9 cellular contexts compared by ENCODE assay signal in genomic region chr9:33202552-33203300, GRCh38. TPM values are rescaled to one million over a fixed set of nuclear protein-coding genes. Genes with fewer than 3 reads are reported as not detected.
DNase-seq lines count a peak whose midpoint lies in the region; ATAC-seq and TF ChIP-seq lines count a peak whose summit lies in the region.
"Had no signal": no experiment of that assay in that cellular context is flagged by ENCODE, and none has a peak within 500 bp of the region (broad histone marks: within the 10 kb centered on the region; RNA-seq: fewer than 3 reads in every experiment).

No MANE protein-coding gene starts in this region.

- DNase-seq in GM10266 (ENCODE audit: extremely low spot score) (peak; percentile 68), kidney tubule cell (ENCODE audit: low spot score) (no peak), NCI-H510A treated with DMSO at 0.1 percent for 48 hours (lab: John Stamatoyannopoulos, UW) (no peak), GDM1 (lab: John Stamatoyannopoulos, UW) (no peak)
- peak; percentile 46 for DNase-seq in activated naive CD8-positive, alpha-beta T cell treated with anti-CD3 and anti-CD28 coated beads for 36 hours
- DNase-seq in naive thymus-derived CD8-positive, alpha-beta T cell: peak in 7 of 10 donors; percentile 15 to 66 (median 23)

- no peaks in the 10 kb centered on the region for H3K9me3 Mint-ChIP-seq in activated naive CD8-positive, alpha-beta T cell treated with anti-CD3 and anti-CD28 coated beads for 36 hours
- peaks cover 0 to 1% (median 0%) of the 10 kb centered on the region in 9 donors for H3K9me3 Mint-ChIP-seq in naive thymus-derived CD8-positive, alpha-beta T cell

- peak overlapping the region; percentile 12 for H3K4me3 Mint-ChIP-seq in activated naive CD8-positive, alpha-beta T cell treated with anti-CD3 and anti-CD28 coated beads for 36 hours
- H3K4me3 Mint-ChIP-seq in naive thymus-derived CD8-positive, alpha-beta T cell: peak overlapping the region in 1 of 10 donors; percentile 63

- H3K27ac Mint-ChIP-seq in activated naive CD8-positive, alpha-beta T cell treated with anti-CD3 and anti-CD28 coated beads for 36 hours: peak overlapping the region; percentile 7
- H3K27ac Mint-ChIP-seq in naive thymus-derived CD8-positive, alpha-beta T cell: peak overlapping the region in 2 of 10 donors; percentile 33 to 79

- no peaks in the 10 kb centered on the region for H3K36me3 Mint-ChIP-seq in activated naive CD8-positive, alpha-beta T cell treated with anti-CD3 and anti-CD28 coated beads for 36 hours
- H3K36me3 Mint-ChIP-seq in naive thymus-derived CD8-positive, alpha-beta T cell: no peaks in the 10 kb centered on the region

- ATAC-seq in GM21423 (IDR thresholded peaks at IDR 0.05; ENCODE audit: unreplicated experiment): peak; percentile 100
- peak; percentile 99 for ATAC-seq in HG03521 (IDR thresholded peaks at IDR 0.05; ENCODE audit: unreplicated experiment)
- peak; percentile 79 to 95 for ATAC-seq in naive thymus-derived CD8-positive, alpha-beta T cell

- TF ChIP-seq CTCF in GM10266 (IDR thresholded peaks at IDR 0.05; ENCODE audit: control insufficient read depth, insufficient read depth, low read depth, missing control alignments): no peak

- no peaks in the 10 kb centered on the region for H3K27me3 Mint-ChIP-seq in activated naive CD8-positive, alpha-beta T cell treated with anti-CD3 and anti-CD28 coated beads for 36 hours
- peaks cover 0 to 2% (median 0%) of the 10 kb centered on the region in 5 donors for H3K27me3 Mint-ChIP-seq in naive thymus-derived CD8-positive, alpha-beta T cell

- POLR2A ChIA-PET in naive thymus-derived CD8-positive, alpha-beta T cell (lab: Charles Lee): no interaction called here

- peaks cover 9% of the 10 kb centered on the region for H3K4me1 Mint-ChIP-seq in activated naive CD8-positive, alpha-beta T cell treated with anti-CD3 and anti-CD28 coated beads for 36 hours
- H3K4me1 Mint-ChIP-seq in naive thymus-derived CD8-positive, alpha-beta T cell: peaks cover 6 to 11% (median 7%) of the 10 kb centered on the region in 4 donors

RNA-seq across cellular contexts. Expression of gene B4GALT1, which starts 35.6 kb away (rescaled TPM):
- total RNA-seq in activated naive CD8-positive, alpha-beta T cell treated with anti-CD3 and anti-CD28 coated beads for 36 hours: 10 to 100 TPM; 33.5 to 35.0 TPM
- total RNA-seq in naive thymus-derived CD8-positive, alpha-beta T cell: 10 to 100 TPM; 28.7 to 30.8 TPM
- polyA plus RNA-seq in naive thymus-derived CD8-positive, alpha-beta T cell: 10 to 100 TPM; 15.1 to 24.2 (median 18.6) TPM

RNA-seq across cellular contexts. Expression of gene SPINK4, which starts 37.2 kb away (rescaled TPM):
- not detected for total RNA-seq in activated naive CD8-positive, alpha-beta T cell treated with anti-CD3 and anti-CD28 coated beads for 36 hours
- total RNA-seq in naive thymus-derived CD8-positive, alpha-beta T cell: not detected
- not detected for polyA plus RNA-seq in naive thymus-derived CD8-positive, alpha-beta T cell
- total RNA-seq: epithelial cell of proximal tubule had no signal

Comparison
In these comparisons a context has a peak if more than half of its experiments do, and no peak if none do; other contexts are left out.
1. DNase-seq: peak in GM10266 (single experiment), activated naive CD8-positive, alpha-beta T cell treated with anti-CD3 and anti-CD28 coated beads for 36 hours (single experiment) and naive thymus-derived CD8-positive, alpha-beta T cell (7 of 10); none in kidney tubule cell (single experiment), NCI-H510A treated with DMSO at 0.1 percent for 48 hours (single experiment) and GDM1 (single experiment).
2. Peak in every context shown above with its lines, with median percentiles within 50 percentile points of each other: ATAC-seq.